1 cellular context compared by ENCODE assay signal in the genomic region with DNA sequence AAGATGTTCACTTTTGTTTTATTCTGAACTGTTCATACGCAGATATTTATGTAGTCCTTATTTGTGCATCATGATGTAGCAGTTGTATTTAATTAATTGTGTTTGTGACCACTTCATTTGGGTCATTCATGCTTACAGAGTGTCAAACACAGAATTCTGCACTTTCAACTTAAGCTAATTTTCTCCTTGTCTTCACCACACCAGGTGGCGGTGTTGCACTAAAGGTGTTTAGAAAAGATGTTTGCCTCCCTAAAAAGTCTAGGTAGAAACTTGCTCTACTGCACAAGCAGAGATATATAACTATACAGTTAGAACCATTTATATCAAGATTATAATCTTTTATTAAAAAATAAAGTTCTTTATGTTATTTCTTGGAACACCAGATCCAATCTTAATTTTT.
TF ChIP-seq lines count a peak whose summit lies in the region.

No MANE protein-coding gene starts in this region.

TF ChIP-seq in HepG2, 621 proteins besides CTCF, POLR2A, EP300 and RAD21:
- TF ChIP-seq ZNF138 (CRISPR knock-in tag; IDR thresholded peaks at IDR 0.05; ENCODE audit: low read depth) (no peak), SMC3 (IDR thresholded peaks at IDR 0.05; ENCODE audit: low read length) (peak; percentile 18; the same call in 1 of the 2 replicates), STAG1 (CRISPR knock-in tag; IDR thresholded peaks at IDR 0.05) (peak; percentile 63)
- TF ChIP-seq, protein P1, sequence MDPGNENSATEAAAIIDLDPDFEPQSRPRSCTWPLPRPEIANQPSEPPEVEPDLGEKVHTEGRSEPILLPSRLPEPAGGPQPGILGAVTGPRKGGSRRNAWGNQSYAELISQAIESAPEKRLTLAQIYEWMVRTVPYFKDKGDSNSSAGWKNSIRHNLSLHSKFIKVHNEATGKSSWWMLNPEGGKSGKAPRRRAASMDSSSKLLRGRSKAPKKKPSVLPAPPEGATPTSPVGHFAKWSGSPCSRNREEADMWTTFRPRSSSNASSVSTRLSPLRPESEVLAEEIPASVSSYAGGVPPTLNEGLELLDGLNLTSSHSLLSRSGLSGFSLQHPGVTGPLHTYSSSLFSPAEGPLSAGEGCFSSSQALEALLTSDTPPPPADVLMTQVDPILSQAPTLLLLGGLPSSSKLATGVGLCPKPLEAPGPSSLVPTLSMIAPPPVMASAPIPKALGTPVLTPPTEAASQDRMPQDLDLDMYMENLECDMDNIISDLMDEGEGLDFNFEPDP (CRISPR knock-in tag; conservative IDR thresholded peaks at IDR 0.05): no peak
